ENCODE assay signal across 13 cellular contexts in genomic region chr11:46332093-46332567, GRCh38. TPM values are rescaled to one million over a fixed set of nuclear protein-coding genes. Genes with fewer than 3 reads are reported as not detected.
DNase-seq lines count a peak whose midpoint lies in the region; ATAC-seq and TF ChIP-seq lines count a peak whose summit lies in the region.
"Had no signal": no experiment of that assay in that cellular context is flagged by ENCODE, and none has a peak within 500 bp of the region (broad histone marks: within the 10 kb centered on the region; RNA-seq: fewer than 3 reads in every experiment).

No MANE protein-coding gene starts in this region.

- peak overlapping the region; percentile 16 for H2AK5ac ChIP-seq in neuronal stem cell (ENCODE audit: low read depth, low read length)

- intact Hi-C loops in CD14-positive monocyte (cut with micrococcal nuclease) = no loop called here

- H3K4me1 Mint-ChIP-seq in CD14-positive monocyte = peaks cover 64% of the 10 kb centered on the region
- peaks cover 13 to 25% of the 10 kb centered on the region in 2 donors for H3K4me1 Mint-ChIP-seq in effector memory CD8-positive, alpha-beta T cell (ENCODE audit: low read depth in 2 of 2)

- peak overlapping the region; percentile 47 for H3K14ac ChIP-seq in neuronal stem cell (ENCODE audit: low read length)

- H3K4me1 ChIP-seq in HUES64 (ENCODE audit: insufficient read depth, low read length) = peaks cover 35% of the 10 kb centered on the region
- H3K4me1 ChIP-seq in neuronal stem cell (ENCODE audit: control insufficient read depth in 2 of 2, insufficient read depth in 1 of 2, low read depth in 1 of 2, low read length in 2 of 2) = peaks cover 35 to 38% of the 10 kb centered on the region in 2 donors

- peak overlapping the region; percentile 61 for H2BK120ac ChIP-seq in neuronal stem cell (ENCODE audit: low read depth, low read length)

- H3K9ac ChIP-seq in HUES64 (ENCODE audit: low read depth, low read length) = no peak overlapping the region
- peak overlapping the region; percentile 92 for H3K9ac ChIP-seq in neuronal stem cell (ENCODE audit: low read depth, low read length, poor library complexity)

- no peak overlapping the region for H2BK12ac ChIP-seq in neuronal stem cell (ENCODE audit: low read length)

- H4K8ac ChIP-seq in neuronal stem cell (ENCODE audit: low read depth, low read length) = no peak overlapping the region

- no peak overlapping the region for H2BK5ac ChIP-seq in neuronal stem cell (ENCODE audit: low read length)

- peak overlapping the region; percentile 90 for H3K4me2 ChIP-seq in neuronal stem cell (ENCODE audit: insufficient read depth, low read length, poor library complexity, severe bottlenecking)

- peak overlapping the region; percentile 67 for H3K18ac ChIP-seq in neuronal stem cell (ENCODE audit: low read length)

- no peak overlapping the region for H4K91ac ChIP-seq in neuronal stem cell (ENCODE audit: low read depth, low read length, poor library complexity)

- H3K27ac Mint-ChIP-seq in CD14-positive monocyte = peak overlapping the region in 1 of 7 donors; percentile 43
- H3K27ac Mint-ChIP-seq in effector memory CD8-positive, alpha-beta T cell = no peak overlapping the region

- H3K4ac ChIP-seq in neuronal stem cell (ENCODE audit: low read length) = no peak overlapping the region

- TF ChIP-seq CTCF in CD14-positive monocyte (IDR thresholded peaks at IDR 0.05) = no peak

- H3K27ac ChIP-seq in HUES64 (ENCODE audit: low read depth, low read length) (no peak overlapping the region), neuronal stem cell (replicated peaks; ENCODE audit: low read length) (no peak overlapping the region)
- H3K27ac ChIP-seq: SJSA1 had no signal

- no peaks in the 10 kb centered on the region for H3K79me1 ChIP-seq in neuronal stem cell (ENCODE audit: low read depth, low read length)

- H3K4me3 Mint-ChIP-seq in CD14-positive monocyte = peak overlapping the region; percentile 56 to 87
- peak overlapping the region; percentile 29 to 68 for H3K4me3 Mint-ChIP-seq in effector memory CD8-positive, alpha-beta T cell

- H3K9me3 ChIP-seq in HUES64 (ENCODE audit: insufficient read depth, low read depth, low read length) = no peaks in the 10 kb centered on the region
- H3K9me3 ChIP-seq in neuronal stem cell (replicated peaks in 1 of 2; ENCODE audit: control insufficient read depth in 2 of 2, insufficient read depth in 1 of 2, low read depth in 1 of 2, low read length in 2 of 2) = no peaks in the 10 kb centered on the region

- ATAC-seq in effector memory CD8-positive, alpha-beta T cell (replicated peaks) = no peak
- ATAC-seq in HG02885 (IDR thresholded peaks at IDR 0.05; ENCODE audit: poor library complexity, unreplicated experiment) (no peak), GM21367 (IDR thresholded peaks at IDR 0.05; ENCODE audit: unreplicated experiment) (no peak), HG03175 (IDR thresholded peaks at IDR 0.05; ENCODE audit: unreplicated experiment) (no peak)

- H2AFZ ChIP-seq in neuronal stem cell (ENCODE audit: low read length) = peak overlapping the region; percentile 90

- H3K4me3 ChIP-seq in HUES64 (ENCODE audit: low read length) (peak overlapping the region; percentile 61), neuronal stem cell (ENCODE audit: low read length in 2 of 2) (peak overlapping the region; percentile 48 to 81)

- H3K36me3 ChIP-seq in HUES64 (ENCODE audit: insufficient read depth, low read length) (no peaks in the 10 kb centered on the region), neuronal stem cell (replicated peaks in 1 of 2; ENCODE audit: control insufficient read depth in 2 of 2, insufficient read depth in 2 of 2, low read length in 2 of 2) (no peaks in the 10 kb centered on the region)
- H3K36me3 ChIP-seq: SJSA1 had no signal

- peaks cover 7 to 18% of the 10 kb centered on the region in 2 donors for H3K36me3 Mint-ChIP-seq in CD14-positive monocyte
- H3K36me3 Mint-ChIP-seq in effector memory CD8-positive, alpha-beta T cell (ENCODE audit: insufficient read depth) = no peaks in the 10 kb centered on the region

- H3K27me3 ChIP-seq in HUES64 (ENCODE audit: insufficient read depth, low read length) (peaks cover 52% of the 10 kb centered on the region), neuronal stem cell (ENCODE audit: control insufficient read depth in 3 of 3, insufficient read depth in 3 of 3, low read depth in 1 of 3, low read length in 3 of 3) (peaks cover 0 to 30% (median 11%) of the 10 kb centered on the region in 3 experiments)

- H3K23ac ChIP-seq in neuronal stem cell (ENCODE audit: low read depth, low read length, poor library complexity) = no peak overlapping the region

- 12% methylated on average over 8 of the region's 8 CpGs for WGBS in HUES64
- no CpG with 5 or more reads among the region's 8 CpGs for WGBS in neuronal stem cell (ENCODE audit: extremely low coverage in 2 of 2, insufficient read length in 2 of 2, insufficient replicate concordance in 1 of 2), 2 donors

- H2BK15ac ChIP-seq in neuronal stem cell (ENCODE audit: low read length) = peak overlapping the region; percentile 35

- peaks cover 0 to 9% (median 4%) of the 10 kb centered on the region in 7 donors for H3K9me3 Mint-ChIP-seq in CD14-positive monocyte
- no peaks in the 10 kb centered on the region for H3K9me3 Mint-ChIP-seq in effector memory CD8-positive, alpha-beta T cell

- H3K27me3 Mint-ChIP-seq in CD14-positive monocyte (ENCODE audit: low read depth in 3 of 3) = peaks cover 48 to 69% (median 58%) of the 10 kb centered on the region in 3 donors
- H3K27me3 Mint-ChIP-seq in effector memory CD8-positive, alpha-beta T cell = peaks cover 52 to 96% of the 10 kb centered on the region in 2 donors

- DNase-seq in CD14-positive monocyte (ENCODE audit: low spot score) (no peak), neuronal stem cell (ENCODE audit: low spot score) (no peak), NK-92 (lab: John Stamatoyannopoulos, UW; ENCODE audit: unreplicated experiment) (no peak)
- DNase-seq in effector memory CD8-positive, alpha-beta T cell = no peak
- DNase-seq: dermis blood vessel endothelial cell, DMS153, NCI-H510A, small intestine had no signal

RNA-seq across cellular contexts. Expression of gene DGKZ, which starts 15.1 kb away (rescaled TPM):
- 10 to 100 TPM; 30.4 to 33.4 TPM for polyA plus RNA-seq in CD14-positive monocyte
- 51.0 TPM for polyA plus RNA-seq in HUES64 (2013, experiment 1 of 2)
- 50.1 TPM for polyA plus RNA-seq in HUES64 (2013, experiment 2 of 2)
- polyA plus RNA-seq in neuronal stem cell (2013, experiment 1 of 2) = 33.3 TPM
- polyA plus RNA-seq in neuronal stem cell (2013, experiment 2 of 2) = 32.3 TPM

RNA-seq across cellular contexts. Expression of gene MDK, which starts 49.3 kb away (rescaled TPM):
- not detected for polyA plus RNA-seq in CD14-positive monocyte
- polyA plus RNA-seq in HUES64 (2013, experiment 1 of 2) = 605 TPM
- 719 TPM for polyA plus RNA-seq in HUES64 (2013, experiment 2 of 2)
- polyA plus RNA-seq in neuronal stem cell (2013, experiment 1 of 2) = 1,851 TPM
- polyA plus RNA-seq in neuronal stem cell (2013, experiment 2 of 2) = 1,853 TPM

RNA-seq across cellular contexts. Expression of gene CREB3L1, which starts 54.7 kb away (rescaled TPM):
- polyA plus RNA-seq in CD14-positive monocyte = not detected
- polyA plus RNA-seq in HUES64 (2013, experiment 1 of 2) = 4.6 TPM
- 9.1 TPM for polyA plus RNA-seq in HUES64 (2013, experiment 2 of 2)
- polyA plus RNA-seq in neuronal stem cell (2013, experiment 1 of 2) = 8.4 TPM
- 8.8 TPM for polyA plus RNA-seq in neuronal stem cell (2013, experiment 2 of 2)

RNA-seq across cellular contexts. Expression of gene CHRM4, which starts 59.4 kb away (rescaled TPM):
- under 1 TPM in 1 of 2 donors, not detected in 1; 0.15 TPM for polyA plus RNA-seq in CD14-positive monocyte
- 0.20 TPM for polyA plus RNA-seq in HUES64 (2013, experiment 1 of 2)
- polyA plus RNA-seq in HUES64 (2013, experiment 2 of 2) = 0.25 TPM
- 0.10 TPM for polyA plus RNA-seq in neuronal stem cell (2013, experiment 1 of 2)
- polyA plus RNA-seq in neuronal stem cell (2013, experiment 2 of 2) = 0.15 TPM
